Comparison of ENCODE assay signal across 8 cellular contexts in genomic region chr2:55419514-55420243, GRCh38. TPM values are rescaled to one million over a fixed set of nuclear protein-coding genes. Genes with fewer than 3 reads are reported as not detected.
DNase-seq lines count a peak whose midpoint lies in the region; ATAC-seq and TF ChIP-seq lines count a peak whose summit lies in the region.

Gene CCDC88A (minus strand): TSS chr2:55419856. CDS start chr2:55419079, 777 bp downstream.

- H3K4me3 ChIP-seq in right atrium auricular region (peak within 1 kb of the TSS; percentile 84 to 90), psoas muscle (peak within 1 kb of the TSS; percentile 89), urinary bladder (ENCODE audit: low read depth, low read length) (peak within 1 kb of the TSS; percentile 65)

- DNase-seq in NCI-H1694 (lab: John Stamatoyannopoulos, UW) (peak; percentile 96), right atrium auricular region (ENCODE audit: low spot score) (peak; percentile 94), psoas muscle (peak; percentile 98)

- H3K9me3 ChIP-seq in right atrium auricular region (no peaks in the 10 kb centered on the region), psoas muscle (no peaks in the 10 kb centered on the region)

- H3K27ac ChIP-seq in angular gyrus (ENCODE audit: low read depth, low read length) (peak within 1 kb of the TSS; percentile 99), right atrium auricular region (peak within 1 kb of the TSS; percentile 91 to 94), psoas muscle (peak within 1 kb of the TSS; percentile 87), urinary bladder (ENCODE audit: low read depth) (peak within 1 kb of the TSS; percentile 53)

- no peaks in the 10 kb centered on the region for H3K27me3 ChIP-seq in right atrium auricular region
- H3K27me3 ChIP-seq in psoas muscle (ENCODE audit: insufficient read depth in 3 of 3, low read length in 2 of 3): no peaks in the 10 kb centered on the region

- no peaks in the 10 kb centered on the region for H3K36me3 Mint-ChIP-seq in T-helper 1 cell treated with Interleukin-12 subunit alpha and Interleukin-12 subunit beta and Interleukin-4 antibody, amounts not matched to agents 30 μg/mL and 1 μg/mL, for 36 hours (ENCODE audit: low read depth)

- peak within 1 kb of the TSS; percentile 56 for H3K27ac Mint-ChIP-seq in T-helper 1 cell treated with Interleukin-12 subunit alpha and Interleukin-12 subunit beta and Interleukin-4 antibody, amounts not matched to agents 30 μg/mL and 1 μg/mL, for 36 hours

- no peaks in the 10 kb centered on the region for H3K9me3 Mint-ChIP-seq in T-helper 1 cell treated with Interleukin-12 subunit alpha and Interleukin-12 subunit beta and Interleukin-4 antibody, amounts not matched to agents 30 μg/mL and 1 μg/mL, for 36 hours

- H3K4me1 Mint-ChIP-seq in T-helper 1 cell treated with Interleukin-12 subunit alpha and Interleukin-12 subunit beta and Interleukin-4 antibody, amounts not matched to agents 30 μg/mL and 1 μg/mL, for 36 hours (ENCODE audit: low read depth): peaks cover 27% of the 10 kb centered on the region

- ATAC-seq in HG02884 (IDR thresholded peaks at IDR 0.05; ENCODE audit: unreplicated experiment): peak; percentile 81
- ATAC-seq in psoas muscle: peak; percentile 95 to 97 (median 97)

- peaks cover 0 to 12% of the 10 kb centered on the region in 2 donors for H3K4me1 ChIP-seq in right atrium auricular region
- H3K4me1 ChIP-seq in psoas muscle: peaks cover 13% of the 10 kb centered on the region
- H3K4me1 ChIP-seq in urinary bladder (ENCODE audit: insufficient read depth): no peaks in the 10 kb centered on the region

- peak within 1 kb of the TSS; percentile 91 for H3K4me3 Mint-ChIP-seq in T-helper 1 cell treated with Interleukin-12 subunit alpha and Interleukin-12 subunit beta and Interleukin-4 antibody, amounts not matched to agents 30 μg/mL and 1 μg/mL, for 36 hours

- H3K36me3 ChIP-seq in right atrium auricular region: no peaks in the 10 kb centered on the region
- H3K36me3 ChIP-seq in psoas muscle (ENCODE audit: insufficient read depth in 1 of 2, low read depth in 1 of 2): no peaks in the 10 kb centered on the region
- H3K36me3 ChIP-seq in urinary bladder (ENCODE audit: insufficient read depth): no peaks in the 10 kb centered on the region

- peak; percentile 71 for TF ChIP-seq POLR2A in GM15510 (IDR thresholded peaks at IDR 0.05; ENCODE audit: borderline replicate concordance, extremely low read depth, insufficient read length)

- TF ChIP-seq CTCF in right atrium auricular region (IDR thresholded peaks at IDR 0.05) (peak in 1 of 2 donors; percentile 33), psoas muscle (IDR thresholded peaks at IDR 0.05) (peak; percentile 30)

- peaks cover 41% of the 10 kb centered on the region for H3K27me3 Mint-ChIP-seq in T-helper 1 cell treated with Interleukin-12 subunit alpha and Interleukin-12 subunit beta and Interleukin-4 antibody, amounts not matched to agents 30 μg/mL and 1 μg/mL, for 36 hours (ENCODE audit: low read depth)

- 0 to 1% (median 0%) methylated on average over 63 to 76 of the region's 76 CpGs for WGBS in psoas muscle, 3 donors
- under 1% methylated on average over 76 of the region's 76 CpGs for WGBS in urinary bladder

- intact Hi-C loops in psoas muscle (cut with DNase I): loop anchor here (1.0 to 10.0 kb wide), 6 partner anchors 55 to 198 kb away; partner anchors contain the start of genes CFAP36 (in 2 of the 2) and PPP4R3B (in 1 of the 2)

RNA-seq across cellular contexts. Expression of gene CCDC88A, which starts in this region (rescaled TPM):
- total RNA-seq in right atrium auricular region (10 to 100 TPM; 21.5 to 26.4 TPM), psoas muscle (10 to 100 TPM; 12.3 to 21.4 (median 16.8) TPM), urinary bladder (210 TPM)
- polyA plus RNA-seq in psoas muscle (1 to 10 TPM; 4.7 to 8.9 (median 5.6) TPM), urinary bladder (12.0 TPM)

Comparison
In these comparisons a context has a peak if more than half of its experiments do, and no peak if none do; other contexts are left out.
1. Peak in every context shown above with its lines: DNase-seq, ATAC-seq, H3K4me3 ChIP-seq and H3K27ac ChIP-seq.